ENCODE assay signal across 11 cellular contexts in genomic region chr10:119394657-119395286, GRCh38.
A peak's percentile ranks its signal among the peaks of the same experiment; 100 is the strongest.
DNase-seq lines count a peak whose midpoint lies in the region; ATAC-seq and TF ChIP-seq lines count a peak whose summit lies in the region.
"Had no signal": no experiment of that assay in that cellular context is flagged by ENCODE, and none has a peak within 500 bp of the region (broad histone marks: within the 10 kb centered on the region; RNA-seq: fewer than 3 reads in every experiment).

No MANE protein-coding gene starts in this region.

- peaks cover 6% of the 10 kb centered on the region for H3K9me3 Mint-ChIP-seq in dendritic cell treated with granulocyte-macrophage colony-stimulating factor and Interleukin-4, amounts not matched to agents 40 ng/mL and 50 ng/mL, for 4 days
- H3K9me3 Mint-ChIP-seq in memory B cell = no peaks in the 10 kb centered on the region

- H3K27me3 ChIP-seq in Loucy (ENCODE audit: insufficient read depth, low read length, poor library complexity, severe bottlenecking) = no peaks in the 10 kb centered on the region
- H3K27me3 ChIP-seq in suprapubic skin = no peaks in the 10 kb centered on the region
- H3K27me3 ChIP-seq in H7 (ENCODE audit: control insufficient read depth, insufficient read depth, low read length) = no peaks in the 10 kb centered on the region
- no peaks in the 10 kb centered on the region for H3K27me3 ChIP-seq in PC-3 (ENCODE audit: low read length)
- H3K27me3 ChIP-seq: pancreas had no signal

- no peaks in the 10 kb centered on the region for H3K9me2 ChIP-seq in Loucy (replicated peaks; ENCODE audit: low read depth, low read length)
- H3K9me2 ChIP-seq in PC-3 (replicated peaks; ENCODE audit: low read length) = no peaks in the 10 kb centered on the region

- H3K27me3 Mint-ChIP-seq in dendritic cell treated with granulocyte-macrophage colony-stimulating factor and Interleukin-4, amounts not matched to agents 40 ng/mL and 50 ng/mL, for 4 days = no peaks in the 10 kb centered on the region
- no peaks in the 10 kb centered on the region for H3K27me3 Mint-ChIP-seq in memory B cell

- 77% methylated on average over 9 of the region's 11 CpGs for WGBS in suprapubic skin

- BruUV-seq in PC-3 (replicated peaks; lab: Mats Ljungman, UMichigan) = no TSS peak

- H3K27ac ChIP-seq in suprapubic skin = peak overlapping the region; percentile 56
- no peak overlapping the region for H3K27ac ChIP-seq in PC-3 (ENCODE audit: low read length)

- POLR2A ChIA-PET in PC-3 (lab: Charles Lee; ENCODE audit: unreplicated experiment) = no interaction called here

- H3K9ac ChIP-seq in Loucy (ENCODE audit: low read depth, low read length, poor library complexity, severe bottlenecking) (peak overlapping the region; percentile 46), PC-3 (ENCODE audit: low read length) (no peak overlapping the region)

- no peak overlapping the region for H3K4me3 Mint-ChIP-seq in dendritic cell treated with granulocyte-macrophage colony-stimulating factor and Interleukin-4, amounts not matched to agents 40 ng/mL and 50 ng/mL, for 4 days
- peak overlapping the region; percentile 59 for H3K4me3 Mint-ChIP-seq in memory B cell

- H3K36me3 ChIP-seq in Loucy (ENCODE audit: insufficient read depth, low read length) = peaks cover 14% of the 10 kb centered on the region; the same call in 1 of the 2 replicates
- H3K36me3 ChIP-seq in suprapubic skin = no peaks in the 10 kb centered on the region
- no peaks in the 10 kb centered on the region for H3K36me3 ChIP-seq in H7 (replicated peaks; ENCODE audit: control insufficient read depth, insufficient read depth, low read length)
- no peaks in the 10 kb centered on the region for H3K36me3 ChIP-seq in PC-3 (ENCODE audit: low read depth, low read length)
- H3K36me3 ChIP-seq: pancreas had no signal

- no peak overlapping the region for H2AFZ ChIP-seq in Loucy (ENCODE audit: low read length)
- H2AFZ ChIP-seq in PC-3 (ENCODE audit: low read length) = no peak overlapping the region

- no peak for TF ChIP-seq CTCF in Loucy (conservative IDR thresholded peaks at IDR 0.05; ENCODE audit: low read length)
- TF ChIP-seq CTCF in suprapubic skin (IDR thresholded peaks at IDR 0.05) = no peak
- TF ChIP-seq CTCF in PC-3 (conservative IDR thresholded peaks at IDR 0.05; ENCODE audit: low read depth, low read length) = no peak

- H3K36me3 Mint-ChIP-seq in dendritic cell treated with granulocyte-macrophage colony-stimulating factor and Interleukin-4, amounts not matched to agents 40 ng/mL and 50 ng/mL, for 4 days (ENCODE audit: low read depth) = no peaks in the 10 kb centered on the region
- peaks cover 13% of the 10 kb centered on the region for H3K36me3 Mint-ChIP-seq in memory B cell

- TF ChIP-seq POLR2A in suprapubic skin (IDR thresholded peaks at IDR 0.05) = no peak

- H3K79me2 ChIP-seq in Loucy (ENCODE audit: insufficient read depth, low read length) (no peaks in the 10 kb centered on the region), PC-3 (ENCODE audit: low read length) (no peaks in the 10 kb centered on the region)

- no peaks in the 10 kb centered on the region for H4K20me1 ChIP-seq in Loucy (ENCODE audit: insufficient read depth, low read length, poor library complexity, severe bottlenecking)
- no peaks in the 10 kb centered on the region for H4K20me1 ChIP-seq in PC-3 (ENCODE audit: low read length)

- H3K4me1 ChIP-seq in Loucy (ENCODE audit: insufficient read depth, low read length, poor library complexity, severe bottlenecking) (peaks cover 24% of the 10 kb centered on the region), suprapubic skin (peaks cover 10% of the 10 kb centered on the region), PC-3 (ENCODE audit: insufficient read depth, low read length) (no peaks in the 10 kb centered on the region)
- H3K4me1 ChIP-seq: pancreas had no signal

- DNase-seq in memory B cell (ENCODE audit: low spot score in 2 of 2) (no peak), suprapubic skin (ENCODE audit: low spot score in 2 of 2) (no peak), H7 (no peak), PC-3 (no peak)
- DNase-seq: COR-L47; NCI-H2227 treated with DMSO at 0.1 percent for 48 hours; pancreas; stimulated activated CD4-positive, alpha-beta T cell treated with anti-CD3 and anti-CD28 coated beads, Interleukin-4, amount 100 ng/mL, for 24 hours had no signal

- H3K4me2 ChIP-seq in Loucy (ENCODE audit: low read depth, low read length, poor library complexity, severe bottlenecking) (no peak overlapping the region), PC-3 (ENCODE audit: low read length) (no peak overlapping the region)

- H3F3A ChIP-seq in Loucy (ENCODE audit: low read depth) = no peaks in the 10 kb centered on the region
- no peaks in the 10 kb centered on the region for H3F3A ChIP-seq in PC-3 (ENCODE audit: low read length, unreplicated experiment)

- CTCF ChIA-PET in PC-3 (lab: Charles Lee) = no interaction called here

- no peak overlapping the region for H3K4me3 ChIP-seq in Loucy (ENCODE audit: low read length, poor library complexity, severe bottlenecking)
- H3K4me3 ChIP-seq in suprapubic skin = no peak overlapping the region
- H3K4me3 ChIP-seq in H7 (ENCODE audit: insufficient read depth, low read depth, low read length) = no peak overlapping the region
- no peak overlapping the region for H3K4me3 ChIP-seq in PC-3 (ENCODE audit: low read length)
- H3K4me3 ChIP-seq: pancreas had no signal

- intact Hi-C loops in dendritic cell treated with granulocyte-macrophage colony-stimulating factor and Interleukin-4, amounts not matched to agents 40 ng/mL and 50 ng/mL, for 4 days (cut with micrococcal nuclease) = no loop called here
- intact Hi-C loops in PC-3 (cut with micrococcal nuclease) = no loop called here

- H3K4me1 Mint-ChIP-seq in dendritic cell treated with granulocyte-macrophage colony-stimulating factor and Interleukin-4, amounts not matched to agents 40 ng/mL and 50 ng/mL, for 4 days (ENCODE audit: low read depth) = peaks cover 62% of the 10 kb centered on the region
- H3K4me1 Mint-ChIP-seq in memory B cell = peaks cover 39% of the 10 kb centered on the region

- no peak for TF ChIP-seq EP300 in suprapubic skin (IDR thresholded peaks at IDR 0.05)

- peak overlapping the region; percentile 76 for H3K27ac Mint-ChIP-seq in dendritic cell treated with granulocyte-macrophage colony-stimulating factor and Interleukin-4, amounts not matched to agents 40 ng/mL and 50 ng/mL, for 4 days
- peak overlapping the region; percentile 89 for H3K27ac Mint-ChIP-seq in memory B cell

- ATAC-seq in memory B cell (ENCODE audit: low read depth) = peak; percentile 11
- ATAC-seq in GM18868 (IDR thresholded peaks at IDR 0.05; ENCODE audit: unreplicated experiment) = no peak
- ATAC-seq in PC-3 = no peak

- H3K9me3 ChIP-seq in Loucy (ENCODE audit: insufficient read depth, low read depth, low read length) = no peaks in the 10 kb centered on the region
- H3K9me3 ChIP-seq in suprapubic skin = no peaks in the 10 kb centered on the region
- H3K9me3 ChIP-seq in PC-3 (ENCODE audit: low read length) = no peaks in the 10 kb centered on the region
- H3K9me3 ChIP-seq: pancreas had no signal
